In the genomic region with DNA sequence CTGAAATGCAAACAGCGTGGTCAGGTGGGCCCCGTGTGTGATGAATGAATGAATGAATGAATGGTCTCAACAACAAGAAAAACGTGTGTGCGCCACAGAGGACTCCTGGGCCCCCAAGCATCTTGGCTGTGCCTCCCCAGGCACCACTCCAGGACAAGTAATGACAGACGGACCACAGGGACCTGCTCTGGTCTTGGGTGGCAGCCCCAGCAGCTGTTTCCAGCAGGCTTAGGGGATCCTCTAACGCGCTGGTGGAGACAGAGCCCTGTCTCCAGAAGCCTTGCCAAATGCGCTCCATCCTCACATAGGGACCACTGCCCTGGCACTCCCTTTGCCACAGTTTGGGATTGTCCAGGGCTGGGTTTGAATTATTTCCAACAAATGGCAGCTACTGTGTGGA, we compare ENCODE assay signal across 2 cellular contexts.
TF ChIP-seq lines count a peak whose summit lies in the region.

No MANE protein-coding gene starts in this region.

TF ChIP-seq in SK-N-SH, 30 proteins besides CTCF, POLR2A, EP300 and RAD21:
- TF ChIP-seq, protein P1, sequence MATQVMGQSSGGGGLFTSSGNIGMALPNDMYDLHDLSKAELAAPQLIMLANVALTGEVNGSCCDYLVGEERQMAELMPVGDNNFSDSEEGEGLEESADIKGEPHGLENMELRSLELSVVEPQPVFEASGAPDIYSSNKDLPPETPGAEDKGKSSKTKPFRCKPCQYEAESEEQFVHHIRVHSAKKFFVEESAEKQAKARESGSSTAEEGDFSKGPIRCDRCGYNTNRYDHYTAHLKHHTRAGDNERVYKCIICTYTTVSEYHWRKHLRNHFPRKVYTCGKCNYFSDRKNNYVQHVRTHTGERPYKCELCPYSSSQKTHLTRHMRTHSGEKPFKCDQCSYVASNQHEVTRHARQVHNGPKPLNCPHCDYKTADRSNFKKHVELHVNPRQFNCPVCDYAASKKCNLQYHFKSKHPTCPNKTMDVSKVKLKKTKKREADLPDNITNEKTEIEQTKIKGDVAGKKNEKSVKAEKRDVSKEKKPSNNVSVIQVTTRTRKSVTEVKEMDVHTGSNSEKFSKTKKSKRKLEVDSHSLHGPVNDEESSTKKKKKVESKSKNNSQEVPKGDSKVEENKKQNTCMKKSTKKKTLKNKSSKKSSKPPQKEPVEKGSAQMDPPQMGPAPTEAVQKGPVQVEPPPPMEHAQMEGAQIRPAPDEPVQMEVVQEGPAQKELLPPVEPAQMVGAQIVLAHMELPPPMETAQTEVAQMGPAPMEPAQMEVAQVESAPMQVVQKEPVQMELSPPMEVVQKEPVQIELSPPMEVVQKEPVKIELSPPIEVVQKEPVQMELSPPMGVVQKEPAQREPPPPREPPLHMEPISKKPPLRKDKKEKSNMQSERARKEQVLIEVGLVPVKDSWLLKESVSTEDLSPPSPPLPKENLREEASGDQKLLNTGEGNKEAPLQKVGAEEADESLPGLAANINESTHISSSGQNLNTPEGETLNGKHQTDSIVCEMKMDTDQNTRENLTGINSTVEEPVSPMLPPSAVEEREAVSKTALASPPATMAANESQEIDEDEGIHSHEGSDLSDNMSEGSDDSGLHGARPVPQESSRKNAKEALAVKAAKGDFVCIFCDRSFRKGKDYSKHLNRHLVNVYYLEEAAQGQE (IDR thresholded peaks at IDR 0.05; ENCODE audit: low read depth, low read length): no peak
- TF ChIP-seq, protein P2, sequence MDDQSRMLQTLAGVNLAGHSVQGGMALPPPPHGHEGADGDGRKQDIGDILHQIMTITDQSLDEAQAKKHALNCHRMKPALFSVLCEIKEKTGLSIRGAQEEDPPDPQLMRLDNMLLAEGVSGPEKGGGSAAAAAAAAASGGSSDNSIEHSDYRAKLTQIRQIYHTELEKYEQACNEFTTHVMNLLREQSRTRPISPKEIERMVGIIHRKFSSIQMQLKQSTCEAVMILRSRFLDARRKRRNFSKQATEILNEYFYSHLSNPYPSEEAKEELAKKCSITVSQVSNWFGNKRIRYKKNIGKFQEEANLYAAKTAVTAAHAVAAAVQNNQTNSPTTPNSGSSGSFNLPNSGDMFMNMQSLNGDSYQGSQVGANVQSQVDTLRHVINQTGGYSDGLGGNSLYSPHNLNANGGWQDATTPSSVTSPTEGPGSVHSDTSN (IDR thresholded peaks at IDR 0.05): no peak
- TF ChIP-seq GATA2 (CRISPR knock-in tag; IDR thresholded peaks at IDR 0.05) (no peak), RXRA (IDR thresholded peaks at IDR 0.05; ENCODE audit: borderline replicate concordance, low read depth) (no peak), FOXJ3 (CRISPR knock-in tag; IDR thresholded peaks at IDR 0.05) (no peak), EZH2phosphoT487 (IDR thresholded peaks at IDR 0.05; ENCODE audit: borderline replicate concordance, low read depth) (no peak), JUND (IDR thresholded peaks at IDR 0.05) (no peak), NRF1 (IDR thresholded peaks at IDR 0.05; ENCODE audit: low read depth, low read length) (no peak), MEF2A (IDR thresholded peaks at IDR 0.05; ENCODE audit: borderline replicate concordance, low read depth) (no peak)

TF ChIP-seq in SK-N-SH treated with all-trans-retinoic acid at 6 μM for 48 hours, 23 proteins besides CTCF, POLR2A, EP300 and RAD21 (continued from another document):
- TF ChIP-seq, protein P3, sequence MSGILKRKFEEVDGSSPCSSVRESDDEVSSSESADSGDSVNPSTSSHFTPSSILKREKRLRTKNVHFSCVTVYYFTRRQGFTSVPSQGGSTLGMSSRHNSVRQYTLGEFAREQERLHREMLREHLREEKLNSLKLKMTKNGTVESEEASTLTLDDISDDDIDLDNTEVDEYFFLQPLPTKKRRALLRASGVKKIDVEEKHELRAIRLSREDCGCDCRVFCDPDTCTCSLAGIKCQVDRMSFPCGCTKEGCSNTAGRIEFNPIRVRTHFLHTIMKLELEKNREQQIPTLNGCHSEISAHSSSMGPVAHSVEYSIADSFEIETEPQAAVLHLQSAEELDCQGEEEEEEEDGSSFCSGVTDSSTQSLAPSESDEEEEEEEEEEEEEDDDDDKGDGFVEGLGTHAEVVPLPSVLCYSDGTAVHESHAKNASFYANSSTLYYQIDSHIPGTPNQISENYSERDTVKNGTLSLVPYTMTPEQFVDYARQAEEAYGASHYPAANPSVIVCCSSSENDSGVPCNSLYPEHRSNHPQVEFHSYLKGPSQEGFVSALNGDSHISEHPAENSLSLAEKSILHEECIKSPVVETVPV (CRISPR knock-in tag; IDR thresholded peaks at IDR 0.05): no peak
- no peak for TF ChIP-seq BACH2 (CRISPR knock-in tag; IDR thresholded peaks at IDR 0.05; ENCODE audit: borderline replicate concordance)
- no peak for TF ChIP-seq ZNF70 (CRISPR knock-in tag; IDR thresholded peaks at IDR 0.05)
- no peak for TF ChIP-seq TOX (CRISPR knock-in tag; IDR thresholded peaks at IDR 0.05; ENCODE audit: borderline replicate concordance)
- TF ChIP-seq PPARA (CRISPR knock-in tag; IDR thresholded peaks at IDR 0.05; ENCODE audit: borderline replicate concordance): no peak
- TF ChIP-seq TCF4 (CRISPR knock-in tag; IDR thresholded peaks at IDR 0.05; ENCODE audit: borderline replicate concordance): no peak
- no peak for TF ChIP-seq ZFP3 (CRISPR knock-in tag; IDR thresholded peaks at IDR 0.05)
- no peak for TF ChIP-seq OSR1 (CRISPR knock-in tag; IDR thresholded peaks at IDR 0.05)
- TF ChIP-seq ZNF565 (CRISPR knock-in tag; conservative IDR thresholded peaks at IDR 0.05; ENCODE audit: low read depth): no peak
- TF ChIP-seq ESRRG (CRISPR knock-in tag; IDR thresholded peaks at IDR 0.05): no peak
- no peak for TF ChIP-seq ISL1 (CRISPR knock-in tag; IDR thresholded peaks at IDR 0.05)
- TF ChIP-seq, protein P4, sequence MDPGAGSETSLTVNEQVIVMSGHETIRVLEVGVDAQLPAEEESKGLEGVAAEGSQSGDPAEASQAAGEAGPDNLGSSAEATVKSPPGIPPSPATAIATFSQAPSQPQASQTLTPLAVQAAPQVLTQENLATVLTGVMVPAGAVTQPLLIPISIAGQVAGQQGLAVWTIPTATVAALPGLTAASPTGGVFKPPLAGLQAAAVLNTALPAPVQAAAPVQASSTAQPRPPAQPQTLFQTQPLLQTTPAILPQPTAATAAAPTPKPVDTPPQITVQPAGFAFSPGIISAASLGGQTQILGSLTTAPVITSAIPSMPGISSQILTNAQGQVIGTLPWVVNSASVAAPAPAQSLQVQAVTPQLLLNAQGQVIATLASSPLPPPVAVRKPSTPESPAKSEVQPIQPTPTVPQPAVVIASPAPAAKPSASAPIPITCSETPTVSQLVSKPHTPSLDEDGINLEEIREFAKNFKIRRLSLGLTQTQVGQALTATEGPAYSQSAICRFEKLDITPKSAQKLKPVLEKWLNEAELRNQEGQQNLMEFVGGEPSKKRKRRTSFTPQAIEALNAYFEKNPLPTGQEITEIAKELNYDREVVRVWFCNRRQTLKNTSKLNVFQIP (CRISPR knock-in tag; IDR thresholded peaks at IDR 0.05; ENCODE audit: borderline replicate concordance, low read depth): no peak
